31 cellular contexts compared by ENCODE assay signal in genomic region chr11:74116719-74117118, GRCh38.
"Had no signal": no experiment of that assay in that cellular context is flagged by ENCODE, and none has a peak within 500 bp of the region (broad histone marks: within the 10 kb centered on the region; RNA-seq: fewer than 3 reads in every experiment).

No MANE protein-coding gene starts in this region.

- H3K4me3 Mint-ChIP-seq: dendritic cell treated with granulocyte-macrophage colony-stimulating factor and Interleukin-4, amounts not matched to agents 40 ng/mL and 50 ng/mL, for 4 days; endodermal cell; naive thymus-derived CD8-positive, alpha-beta T cell; nephron progenitor cell; stimulated activated naive CD8-positive, alpha-beta T cell treated with anti-CD3 and anti-CD28 coated beads, Interleukin-15, amount 100 ng/mL, for 72 hours had no signal

- H3K27ac ChIP-seq: colonic mucosa, esophagus muscularis mucosa, foreskin keratinocyte, heart right ventricle, left ventricle myocardium inferior, lower lobe of right lung, ovary, right lobe of liver, suprapubic skin, transverse colon, vagina had no signal

- ATAC-seq: foreskin keratinocyte; heart right ventricle; left colon; lower lobe of right lung; naive thymus-derived CD8-positive, alpha-beta T cell; right lobe of liver; stimulated activated naive CD8-positive, alpha-beta T cell treated with anti-CD3 and anti-CD28 coated beads, Interleukin-15, amount 100 ng/mL, for 72 hours had no signal

- H3K36me3 ChIP-seq: colonic mucosa, ovary had no signal

- H3K27me3 ChIP-seq: colonic mucosa, esophagus muscularis mucosa, foreskin keratinocyte, heart right ventricle, ovary, right lobe of liver, suprapubic skin, transverse colon, vagina had no signal

- H3K27me3 Mint-ChIP-seq: dendritic cell treated with granulocyte-macrophage colony-stimulating factor and Interleukin-4, amounts not matched to agents 40 ng/mL and 50 ng/mL, for 4 days; naive thymus-derived CD8-positive, alpha-beta T cell; stimulated activated naive CD8-positive, alpha-beta T cell treated with anti-CD3 and anti-CD28 coated beads, Interleukin-15, amount 100 ng/mL, for 72 hours had no signal

- H3K9me3 Mint-ChIP-seq: dendritic cell treated with granulocyte-macrophage colony-stimulating factor and Interleukin-4, amounts not matched to agents 40 ng/mL and 50 ng/mL, for 4 days had no signal

- H3K9me3 ChIP-seq: colonic mucosa, esophagus muscularis mucosa, lower lobe of right lung, ovary, right lobe of liver, suprapubic skin, transverse colon, vagina had no signal

- H3K4me2 ChIP-seq: smooth muscle cell had no signal

- H3K4me1 ChIP-seq: colonic mucosa, esophagus muscularis mucosa, foreskin keratinocyte, lower lobe of right lung, right lobe of liver, suprapubic skin, transverse colon, vagina had no signal

- H3K4me3 ChIP-seq: colonic mucosa, esophagus muscularis mucosa, heart right ventricle, left ventricle myocardium inferior, lower lobe of right lung, ovary, right lobe of liver, smooth muscle cell, suprapubic skin, transverse colon, vagina had no signal

- H3K4me1 Mint-ChIP-seq: nephron progenitor cell; stimulated activated naive CD8-positive, alpha-beta T cell treated with anti-CD3 and anti-CD28 coated beads, Interleukin-15, amount 100 ng/mL, for 72 hours had no signal

- H3K27ac Mint-ChIP-seq: dendritic cell treated with granulocyte-macrophage colony-stimulating factor and Interleukin-4, amounts not matched to agents 40 ng/mL and 50 ng/mL, for 4 days; endodermal cell; naive thymus-derived CD8-positive, alpha-beta T cell; stimulated activated naive CD8-positive, alpha-beta T cell treated with anti-CD3 and anti-CD28 coated beads, Interleukin-15, amount 100 ng/mL, for 72 hours had no signal

- FAIRE-seq: endothelial cell of umbilical vein, islet of Langerhans had no signal

- DNase-seq: colonic mucosa; effector CD8-positive, alpha-beta T cell; endodermal cell; foreskin keratinocyte; glutamatergic neuron; heart right ventricle; hippocampal formation; kidney glomerular epithelial cell; left colon; left ventricle myocardium inferior; lower lobe of right lung; naive thymus-derived CD8-positive, alpha-beta T cell; nephron progenitor cell; nucleus accumbens; ovary; retina; right lobe of liver; stimulated activated CD4-positive, alpha-beta T cell treated with anti-CD3 and anti-CD28 coated beads, Interleukin-12 subunit alpha, Interleukin-12 subunit beta, amount 100 ng/mL, for 4 hours; stimulated activated CD4-positive, alpha-beta T cell treated with anti-CD3 and anti-CD28 coated beads, Interleukin-1b, Interleukin-23, amount 100 ng/mL, for 48 hours; stimulated activated CD4-positive, alpha-beta T cell treated with anti-CD3 and anti-CD28 coated beads, Interleukin-4, amount 100 ng/mL, for 1 hour; stimulated activated CD8-positive, alpha-beta memory T cell treated with anti-CD3 and anti-CD28 coated beads, Interleukin-4, amount 100 ng/mL, for 48 hours; stimulated activated naive CD4-positive, alpha-beta T cell; stimulated activated naive CD8-positive, alpha-beta T cell treated with anti-CD3 and anti-CD28 coated beads, Interleukin-15, amount 100 ng/mL, for 72 hours; transverse colon had no signal
